9 cellular contexts compared by ENCODE assay signal in the genomic region with DNA sequence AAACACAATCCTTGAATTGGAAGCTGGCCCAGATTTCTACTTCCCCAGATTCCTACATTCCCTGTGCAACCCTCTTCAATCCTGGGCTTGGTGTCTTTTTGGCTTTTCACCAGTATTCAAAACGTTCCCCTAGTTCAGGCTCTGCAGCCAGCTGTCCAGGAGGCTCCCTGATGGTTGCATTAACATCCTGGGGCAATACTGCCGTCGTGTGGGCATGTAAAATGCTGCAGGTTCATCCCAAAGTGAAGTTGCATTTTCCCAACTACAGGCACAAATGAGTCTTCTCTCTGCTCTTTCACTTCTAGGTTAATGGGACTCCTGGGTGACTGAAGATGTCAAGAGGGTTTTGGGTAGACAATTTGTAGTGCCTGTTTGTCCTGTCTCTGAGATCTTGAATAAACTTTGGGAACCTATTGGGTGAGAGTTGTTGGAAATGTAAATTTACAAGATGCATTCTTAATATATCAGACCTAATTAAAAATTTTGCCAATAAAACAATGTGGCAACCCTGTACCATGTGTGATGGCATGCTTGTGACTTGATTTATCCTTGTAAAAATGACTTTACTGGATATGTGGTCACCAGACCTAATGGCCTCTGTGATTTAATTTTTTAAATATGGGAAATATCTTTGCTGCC. TPM values are rescaled to one million over a fixed set of nuclear protein-coding genes. Genes with fewer than 3 reads are reported as not detected.
A peak's percentile ranks its signal among the peaks of the same experiment; 100 is the strongest.
DNase-seq lines count a peak whose midpoint lies in the region; ATAC-seq, FAIRE-seq and TF ChIP-seq lines count a peak whose summit lies in the region.
"Had no signal": no experiment of that assay in that cellular context is flagged by ENCODE, and none has a peak within 500 bp of the region (broad histone marks: within the 10 kb centered on the region; RNA-seq: fewer than 3 reads in every experiment).

No MANE protein-coding gene starts in this region.

- no peak overlapping the region for H3K4me3 Mint-ChIP-seq in activated T-cell treated with anti-CD3 and anti-CD28 coated beads, Interleukin-2, amount 50 U/mL, for 4 hours

- FAIRE-seq in pancreas (lab: Jason Lieb, UNC), result no peak
- FAIRE-seq: G401.6 had no signal

- H3K27me3 Mint-ChIP-seq in activated T-cell treated with anti-CD3 and anti-CD28 coated beads, Interleukin-2, amount 50 U/mL, for 4 hours (ENCODE audit: low read depth), result peaks cover 6% of the 10 kb centered on the region

- H3K9me3 ChIP-seq in pancreas, result no peaks in the 10 kb centered on the region

- peak; percentile 3 to 20 for DNase-seq in NOMO-1 (lab: John Stamatoyannopoulos, UW; ENCODE audit: unreplicated experiment in 2 of 2)
- no peak for DNase-seq in NOMO-1 treated with dmso at 0.1 percent for 144 hours (lab: John Stamatoyannopoulos, UW; ENCODE audit: unreplicated experiment)
- DNase-seq in NAMALWA (ENCODE audit: low spot score), result peak; percentile 50
- DNase-seq in central memory CD4-positive, alpha-beta T cell, result peak; percentile 5
- peak in 2 of 6 donors; percentile 54 to 62 for DNase-seq in pancreas
- no peak for DNase-seq in activated T-cell treated with anti-CD3 and anti-CD28 coated beads, Interleukin-2, amount 50 U/mL, for 4 hours

- H3K27ac ChIP-seq in pancreas, result no peak overlapping the region

- intact Hi-C loops in pancreas (cut with DNase I), result no loop called here

- no peaks in the 10 kb centered on the region for H3K9me3 Mint-ChIP-seq in activated T-cell treated with anti-CD3 and anti-CD28 coated beads, Interleukin-2, amount 50 U/mL, for 4 hours

- WGBS in pancreas, 2 donors, result 1 to 5% methylated on average over 3 of the region's 3 CpGs

- ATAC-seq in pancreas, result peak in 3 of 4 donors; percentile 71 to 88 (median 74)
- no peak for ATAC-seq in HG02763 (IDR thresholded peaks at IDR 0.05; ENCODE audit: unreplicated experiment)
- ATAC-seq in HG03460 (IDR thresholded peaks at IDR 0.05; ENCODE audit: unreplicated experiment), result no peak
- ATAC-seq in activated T-cell treated with anti-CD3 and anti-CD28 coated beads, Interleukin-2, amount 50 U/mL, for 4 hours, result no peak

- no peaks in the 10 kb centered on the region for H3K4me1 ChIP-seq in pancreas

- H3K27me3 ChIP-seq in pancreas, result no peaks in the 10 kb centered on the region

- H3K4me3 ChIP-seq in pancreas, result no peak overlapping the region

- no peaks in the 10 kb centered on the region for H3K36me3 ChIP-seq in pancreas

- no peaks in the 10 kb centered on the region for H3K4me1 Mint-ChIP-seq in activated T-cell treated with anti-CD3 and anti-CD28 coated beads, Interleukin-2, amount 50 U/mL, for 4 hours (ENCODE audit: low read depth)

- no peaks in the 10 kb centered on the region for H3K36me3 Mint-ChIP-seq in activated T-cell treated with anti-CD3 and anti-CD28 coated beads, Interleukin-2, amount 50 U/mL, for 4 hours (ENCODE audit: insufficient read depth)

- TF ChIP-seq CTCF in pancreas (IDR thresholded peaks at IDR 0.05), result peak; percentile 29 to 53 (median 38)

RNA-seq across cellular contexts. Expression of a gene that starts 28.6 kb away (rescaled TPM):
- not detected for total RNA-seq in pancreas
- polyA plus RNA-seq in pancreas, result not detected
- total RNA-seq in activated T-cell treated with anti-CD3 and anti-CD28 coated beads, Interleukin-2, amount 50 U/mL, for 4 hours, result not detected

Comparison
In these comparisons a context has a peak if more than half of its experiments do, and no peak if none do; other contexts are left out.
1. DNase-seq: peak in NOMO-1 (2 of 2), NAMALWA (single experiment) and central memory CD4-positive, alpha-beta T cell (single experiment); none in NOMO-1 treated with dmso at 0.1 percent for 144 hours (single experiment) and activated T-cell treated with anti-CD3 and anti-CD28 coated beads, Interleukin-2, amount 50 U/mL, for 4 hours (single experiment).
2. ATAC-seq: peak in pancreas (3 of 4); none in HG02763 (single experiment), HG03460 (single experiment) and activated T-cell treated with anti-CD3 and anti-CD28 coated beads, Interleukin-2, amount 50 U/mL, for 4 hours (0 of 2).